Comparison of ENCODE assay signal across 10 cellular contexts in the genomic region with DNA sequence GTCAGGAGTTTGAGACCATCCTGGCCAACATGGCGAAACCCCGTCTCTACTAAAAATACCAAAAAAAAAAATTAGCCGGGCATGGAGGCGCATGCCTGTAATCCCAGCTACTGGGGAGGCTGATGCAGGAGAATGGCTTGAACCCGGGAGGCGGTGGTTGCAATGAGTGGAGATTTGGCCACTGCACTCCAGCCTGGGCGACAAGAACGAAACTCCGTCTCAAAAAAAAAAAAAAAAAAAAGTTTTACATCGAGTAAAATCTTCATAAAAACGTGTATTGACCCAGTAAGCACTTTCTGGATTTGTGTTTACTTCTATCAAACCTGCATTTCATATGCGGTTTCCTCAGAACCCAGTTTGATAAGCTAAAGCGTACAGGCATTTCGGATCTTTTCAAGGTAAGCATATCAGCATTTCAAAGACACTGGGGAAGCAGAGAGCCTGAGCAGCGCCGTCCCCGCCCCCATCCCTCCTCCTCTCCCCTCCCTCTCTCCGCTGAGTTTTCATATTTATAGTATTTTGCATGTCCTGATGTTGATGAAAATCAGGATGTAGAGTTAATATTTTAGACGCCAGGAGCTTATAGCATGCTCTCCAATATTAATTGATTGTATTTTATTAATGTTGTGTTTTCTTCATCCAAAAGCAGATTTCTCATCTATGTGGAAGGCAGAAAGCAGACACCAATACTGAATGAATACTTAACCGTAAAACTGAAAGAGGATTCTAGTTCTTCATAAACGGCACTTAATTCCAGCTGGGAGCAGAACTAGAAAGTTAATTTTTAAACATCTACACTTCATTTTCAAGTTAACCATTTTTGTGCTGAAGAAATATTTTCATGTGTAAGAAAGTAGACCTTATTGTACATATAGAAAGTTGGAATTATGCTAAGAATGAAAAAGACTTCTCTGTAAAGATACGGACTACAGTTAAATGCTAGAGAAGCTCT. TPM values are rescaled to one million over a fixed set of nuclear protein-coding genes. Genes with fewer than 3 reads are reported as not detected.
DNase-seq lines count a peak whose midpoint lies in the region; ATAC-seq and TF ChIP-seq lines count a peak whose summit lies in the region.
"Had no signal": no experiment of that assay in that cellular context is flagged by ENCODE, and none has a peak within 500 bp of the region (broad histone marks: within the 10 kb centered on the region; RNA-seq: fewer than 3 reads in every experiment).

No MANE protein-coding gene starts in this region.

- DNase-seq in activated CD4-positive, alpha-beta T cell treated with anti-CD3 and anti-CD28 coated beads, Interleukin-2, amount 10 ng/mL, durations not matched to agents 7 days and 5 days: no peak
- DNase-seq in activated CD4-positive, alpha-beta T cell treated with anti-CD3 and anti-CD28 coated beads, Interleukin-2, amount 50 U/mL, for 4 hours: no peak
- peak in 1 of 2 donors; percentile 41 for DNase-seq in left colon
- DNase-seq in thyroid gland: peak; percentile 29
- DNase-seq in NOMO-1 treated with DMSO at 0.1 percent for 48 hours (lab: John Stamatoyannopoulos, UW; ENCODE audit: unreplicated experiment): no peak
- no peak for DNase-seq in C1 segment of cervical spinal cord (lab: John Stamatoyannopoulos, UW)
- DNase-seq: DND-41, left cardiac atrium had no signal

- CTCF ChIA-PET in activated CD4-positive, alpha-beta T cell treated with anti-CD3 and anti-CD28 coated beads, Interleukin-2, amount 10 ng/mL, durations not matched to agents 7 days and 5 days (lab: Charles Lee): interaction anchor here (0.6 to 1.2 kb wide), 7 partner anchors 10 to 756 kb away, joined by 3 to 5 read pairs (median 4); no protein-coding TSS in a partner anchor

- POLR2A ChIA-PET in activated CD4-positive, alpha-beta T cell treated with anti-CD3 and anti-CD28 coated beads, Interleukin-2, amount 10 ng/mL, durations not matched to agents 7 days and 5 days (lab: Charles Lee): no interaction called here

- ATAC-seq in left colon: peak; percentile 64
- no peak for ATAC-seq in HG03039 (IDR thresholded peaks at IDR 0.05; ENCODE audit: unreplicated experiment)

- peak overlapping the region; percentile 25 for H3K4me3 Mint-ChIP-seq in activated CD4-positive, alpha-beta T cell treated with anti-CD3 and anti-CD28 coated beads, Interleukin-2, amount 10 ng/mL, durations not matched to agents 7 days and 5 days

- peak overlapping the region in 1 of 3 donors; percentile 7 for H3K4me3 ChIP-seq in thyroid gland (replicated peaks in 1 of 3)

- 26 to 28% methylated on average over 22 of the region's 22 CpGs for WGBS in thyroid gland, 2 donors

- no peak for TF ChIP-seq POLR2A in thyroid gland (IDR thresholded peaks at IDR 0.05)

- no peak overlapping the region for H3K27ac Mint-ChIP-seq in activated CD4-positive, alpha-beta T cell treated with anti-CD3 and anti-CD28 coated beads, Interleukin-2, amount 10 ng/mL, durations not matched to agents 7 days and 5 days

- no peaks in the 10 kb centered on the region for H3K27me3 ChIP-seq in thyroid gland

- no peaks in the 10 kb centered on the region for H3K9me3 Mint-ChIP-seq in activated CD4-positive, alpha-beta T cell treated with anti-CD3 and anti-CD28 coated beads, Interleukin-2, amount 10 ng/mL, durations not matched to agents 7 days and 5 days

- H3K36me3 Mint-ChIP-seq in activated CD4-positive, alpha-beta T cell treated with anti-CD3 and anti-CD28 coated beads, Interleukin-2, amount 10 ng/mL, durations not matched to agents 7 days and 5 days (ENCODE audit: low read depth): no peaks in the 10 kb centered on the region

- H3K27ac ChIP-seq in VCaP (peak overlapping the region; percentile 17), thyroid gland (no peak overlapping the region)

- H3K4me1 ChIP-seq in thyroid gland: no peaks in the 10 kb centered on the region

- H3K36me3 ChIP-seq in thyroid gland: no peaks in the 10 kb centered on the region

- TF ChIP-seq CTCF in VCaP (conservative IDR thresholded peaks at IDR 0.05) (no peak), thyroid gland (IDR thresholded peaks at IDR 0.05) (no peak)

- intact Hi-C loops in left colon (cut with DNase I, micrococcal nuclease) (no loop called here), thyroid gland (cut with DNase I) (no loop called here)

- no peaks in the 10 kb centered on the region for H3K9me3 ChIP-seq in thyroid gland

- H3K27me3 Mint-ChIP-seq in activated CD4-positive, alpha-beta T cell treated with anti-CD3 and anti-CD28 coated beads, Interleukin-2, amount 10 ng/mL, durations not matched to agents 7 days and 5 days: peaks cover 17% of the 10 kb centered on the region

- peaks cover 4% of the 10 kb centered on the region for H3K4me1 Mint-ChIP-seq in activated CD4-positive, alpha-beta T cell treated with anti-CD3 and anti-CD28 coated beads, Interleukin-2, amount 10 ng/mL, durations not matched to agents 7 days and 5 days

RNA-seq across cellular contexts. Expression of a gene that starts 9.2 kb away (rescaled TPM):
- total RNA-seq in activated CD4-positive, alpha-beta T cell treated with anti-CD3 and anti-CD28 coated beads, Interleukin-2, amount 10 ng/mL, durations not matched to agents 7 days and 5 days: 10 to 100 TPM; 30.7 to 32.7 TPM
- 10 to 100 TPM; 62.3 to 66.4 TPM for total RNA-seq in left colon
- total RNA-seq in thyroid gland: 10 to 100 TPM; 50.2 to 92.7 (median 56.2) TPM

RNA-seq across cellular contexts. Expression of a gene that starts 51.7 kb away (rescaled TPM):
- total RNA-seq in activated CD4-positive, alpha-beta T cell treated with anti-CD3 and anti-CD28 coated beads, Interleukin-2, amount 10 ng/mL, durations not matched to agents 7 days and 5 days: under 1 TPM; 0.52 to 0.89 TPM
- total RNA-seq in left colon: under 1 TPM; 0.40 to 0.42 TPM
- total RNA-seq in thyroid gland: under 1 TPM; 0.21 to 0.81 (median 0.23) TPM

Comparison
In these comparisons a context has a peak if more than half of its experiments do, and no peak if none do; other contexts are left out.
1. DNase-seq: peak in thyroid gland (2 of 2); none in activated CD4-positive, alpha-beta T cell treated with anti-CD3 and anti-CD28 coated beads, Interleukin-2, amount 10 ng/mL, durations not matched to agents 7 days and 5 days (single experiment), activated CD4-positive, alpha-beta T cell treated with anti-CD3 and anti-CD28 coated beads, Interleukin-2, amount 50 U/mL, for 4 hours (0 of 2), NOMO-1 treated with DMSO at 0.1 percent for 48 hours (single experiment) and C1 segment of cervical spinal cord (0 of 14).